14 cellular contexts compared by ENCODE assay signal in the genomic region with DNA sequence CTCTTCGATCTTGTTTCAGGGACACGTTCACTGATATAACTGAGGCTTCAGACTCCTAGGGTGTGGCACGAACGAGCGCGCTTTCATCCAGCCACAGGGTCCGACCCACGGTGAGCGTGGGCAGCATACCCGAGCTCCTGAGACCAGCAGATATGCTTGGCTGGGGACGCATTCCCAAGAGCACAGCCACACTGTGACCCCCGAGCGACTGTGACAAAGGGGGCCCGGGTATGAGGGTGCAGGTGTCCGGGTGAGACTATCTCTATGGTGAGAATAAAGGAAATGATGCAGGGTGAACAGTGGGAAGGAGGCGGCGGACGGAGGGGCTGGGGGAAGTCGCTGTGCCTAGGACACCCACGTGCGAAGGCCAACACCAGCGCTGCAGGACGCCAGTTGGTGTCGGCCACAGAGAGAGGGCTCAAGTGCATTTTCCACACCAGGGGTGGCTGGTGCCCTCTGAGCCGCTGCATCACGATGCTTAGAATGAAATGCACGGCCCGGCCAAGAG. TPM values are rescaled to one million over a fixed set of nuclear protein-coding genes. Genes with fewer than 3 reads are reported as not detected.
A peak's percentile ranks its signal among the peaks of the same experiment; 100 is the strongest.
DNase-seq lines count a peak whose midpoint lies in the region; ATAC-seq and TF ChIP-seq lines count a peak whose summit lies in the region.
"Had no signal": no experiment of that assay in that cellular context is flagged by ENCODE, and none has a peak within 500 bp of the region (broad histone marks: within the 10 kb centered on the region; RNA-seq: fewer than 3 reads in every experiment).

No MANE protein-coding gene starts in this region.

- no peaks in the 10 kb centered on the region for H3K27me3 Mint-ChIP-seq in CD8-positive, alpha-beta T cell (ENCODE audit: low read depth)
- H3K27me3 Mint-ChIP-seq in activated naive CD8-positive, alpha-beta T cell treated with anti-CD3 and anti-CD28 coated beads for 36 hours = peaks cover 3% of the 10 kb centered on the region

- no peaks in the 10 kb centered on the region for H3K79me1 ChIP-seq in mesendoderm (ENCODE audit: low read length)

- no peaks in the 10 kb centered on the region for H3K9me3 ChIP-seq in CD8-positive, alpha-beta T cell (ENCODE audit: low read length)
- no peaks in the 10 kb centered on the region for H3K9me3 ChIP-seq in skeletal muscle tissue (ENCODE audit: control insufficient read depth in 3 of 3, low read length in 3 of 3)
- H3K9me3 ChIP-seq: left lung had no signal

- intact Hi-C loops in CD8-positive, alpha-beta T cell (cut with DNase I, micrococcal nuclease) = no loop called here

- H2AK5ac ChIP-seq in mesendoderm (ENCODE audit: low read length) = no peak overlapping the region

- H2BK15ac ChIP-seq in mesendoderm (replicated peaks; ENCODE audit: low read depth) = no peak overlapping the region

- POLR2A ChIA-PET in CD8-positive, alpha-beta T cell (lab: Charles Lee) = no interaction called here

- H3K9me3 Mint-ChIP-seq in CD8-positive, alpha-beta T cell = no peaks in the 10 kb centered on the region
- no peaks in the 10 kb centered on the region for H3K9me3 Mint-ChIP-seq in activated naive CD8-positive, alpha-beta T cell treated with anti-CD3 and anti-CD28 coated beads for 36 hours

- H4K5ac ChIP-seq in mesendoderm (ENCODE audit: low read length) = no peak overlapping the region

- H3K4me1 Mint-ChIP-seq in CD8-positive, alpha-beta T cell (ENCODE audit: low read depth) = peaks cover 61% of the 10 kb centered on the region
- H3K4me1 Mint-ChIP-seq in activated naive CD8-positive, alpha-beta T cell treated with anti-CD3 and anti-CD28 coated beads for 36 hours = peaks cover 54% of the 10 kb centered on the region

- H3K36me3 ChIP-seq in CD8-positive, alpha-beta T cell (ENCODE audit: insufficient read depth, low read length) = no peaks in the 10 kb centered on the region
- no peaks in the 10 kb centered on the region for H3K36me3 ChIP-seq in mesendoderm (ENCODE audit: control insufficient read depth, insufficient read depth, low read length)
- H3K36me3 ChIP-seq in skeletal muscle tissue (ENCODE audit: control insufficient read depth in 3 of 3, insufficient read depth in 3 of 3, low read length in 3 of 3) = no peaks in the 10 kb centered on the region

- H3K23ac ChIP-seq in mesendoderm (ENCODE audit: low read length) = no peak overlapping the region

- no peak overlapping the region for H3K56ac ChIP-seq in mesendoderm (ENCODE audit: low read length)

- H3K36me3 Mint-ChIP-seq in CD8-positive, alpha-beta T cell = no peaks in the 10 kb centered on the region
- no peaks in the 10 kb centered on the region for H3K36me3 Mint-ChIP-seq in activated naive CD8-positive, alpha-beta T cell treated with anti-CD3 and anti-CD28 coated beads for 36 hours

- H3K4me2 ChIP-seq in mesendoderm (ENCODE audit: low read length) = no peak overlapping the region
- H3K4me2 ChIP-seq: KMS-11 had no signal

- no peak overlapping the region for H3K18ac ChIP-seq in mesendoderm (ENCODE audit: low read length)

- H3K4me3 Mint-ChIP-seq in CD8-positive, alpha-beta T cell = peak overlapping the region; percentile 12
- peak overlapping the region; percentile 40 for H3K4me3 Mint-ChIP-seq in activated naive CD8-positive, alpha-beta T cell treated with anti-CD3 and anti-CD28 coated beads for 36 hours

- no peak overlapping the region for H2BK5ac ChIP-seq in mesendoderm (ENCODE audit: low read length)

- H3K4ac ChIP-seq in mesendoderm (ENCODE audit: low read depth, low read length) = peak overlapping the region; percentile 38

- no CpG with 5 or more reads among the region's 28 CpGs for WGBS in mesendoderm (ENCODE audit: extremely low coverage, insufficient coverage, low lambda C conversion rate)

- H3K4me3 ChIP-seq in CD8-positive, alpha-beta T cell (ENCODE audit: low read depth, low read length) = no peak overlapping the region
- no peak overlapping the region for H3K4me3 ChIP-seq in mesendoderm (ENCODE audit: low read length)
- peak overlapping the region in 1 of 3 donors; percentile 22 for H3K4me3 ChIP-seq in skeletal muscle tissue (ENCODE audit: low read length in 3 of 3)
- H3K4me3 ChIP-seq: left lung had no signal

- CTCF ChIA-PET in CD8-positive, alpha-beta T cell (lab: Charles Lee) = no interaction called here

- peaks cover 53% of the 10 kb centered on the region for H3K4me1 ChIP-seq in CD8-positive, alpha-beta T cell (ENCODE audit: insufficient read depth, low read length)
- H3K4me1 ChIP-seq in mesendoderm (ENCODE audit: control insufficient read depth, low read depth, low read length) = peaks cover 9% of the 10 kb centered on the region
- H3K4me1 ChIP-seq in skeletal muscle tissue (ENCODE audit: control insufficient read depth in 3 of 3, insufficient read depth in 3 of 3, low read length in 3 of 3) = peaks cover 34 to 58% (median 35%) of the 10 kb centered on the region in 3 donors

- H3K27ac Mint-ChIP-seq in CD8-positive, alpha-beta T cell = peak overlapping the region; percentile 88
- H3K27ac Mint-ChIP-seq in activated naive CD8-positive, alpha-beta T cell treated with anti-CD3 and anti-CD28 coated beads for 36 hours = peak overlapping the region; percentile 67

- no peaks in the 10 kb centered on the region for H3K79me2 ChIP-seq in mesendoderm (ENCODE audit: control insufficient read depth, insufficient read depth, low read length)

- no peak overlapping the region for H3K9ac ChIP-seq in mesendoderm (ENCODE audit: low read length)
- peak overlapping the region in 2 of 3 donors; percentile 20 to 75 for H3K9ac ChIP-seq in skeletal muscle tissue (ENCODE audit: low read depth in 1 of 3, low read length in 3 of 3)
- H3K9ac ChIP-seq: KMS-11 had no signal

- DNase-seq in CD8-positive, alpha-beta T cell = no peak
- no peak for DNase-seq in activated naive CD8-positive, alpha-beta T cell treated with anti-CD3 and anti-CD28 coated beads for 36 hours
- no peak for DNase-seq in mesendoderm
- no peak for DNase-seq in COLO668 (lab: John Stamatoyannopoulos, UW; ENCODE audit: unreplicated experiment)
- no peak for DNase-seq in activated effector memory CD4-positive, alpha-beta T cell treated with anti-CD3 and anti-CD28 coated beads, Interleukin-2, amount 50 U/mL, for 16 hours
- DNase-seq: activated effector memory CD4-positive, alpha-beta T cell treated with Interleukin-2 at 50 U/mL for 16 hours; effector CD8-positive, alpha-beta T cell; NCI-H1105 treated with DMSO at 0.1 percent for 48 hours had no signal

- no peak overlapping the region for H4K8ac ChIP-seq in mesendoderm (ENCODE audit: low read depth, low read length)

- no peak overlapping the region for H3K27ac ChIP-seq in CD8-positive, alpha-beta T cell (ENCODE audit: low read depth, low read length)
- no peak overlapping the region for H3K27ac ChIP-seq in mesendoderm (ENCODE audit: low read depth, low read length)
- no peak overlapping the region for H3K27ac ChIP-seq in skeletal muscle tissue (ENCODE audit: low read depth, low read length)
- H3K27ac ChIP-seq: KMS-11 had no signal

- no peaks in the 10 kb centered on the region for H3K27me3 ChIP-seq in CD8-positive, alpha-beta T cell (ENCODE audit: insufficient read depth, low read length)
- H3K27me3 ChIP-seq in mesendoderm (ENCODE audit: insufficient read depth, low read length, poor library complexity) (no peaks in the 10 kb centered on the region), skeletal muscle tissue (ENCODE audit: control insufficient read depth in 3 of 3, insufficient read depth in 3 of 3, low read length in 3 of 3) (peaks cover 4 to 19% (median 11%) of the 10 kb centered on the region in 3 donors)

- TF ChIP-seq CTCF in CD8-positive, alpha-beta T cell (IDR thresholded peaks at IDR 0.05) = no peak

- no peak overlapping the region for H2BK120ac ChIP-seq in mesendoderm (ENCODE audit: low read depth, low read length)

- no peak for ATAC-seq in CD8-positive, alpha-beta T cell
- ATAC-seq in GM21717 (IDR thresholded peaks at IDR 0.05; ENCODE audit: unreplicated experiment) = no peak
- ATAC-seq in HG02870 (IDR thresholded peaks at IDR 0.05; ENCODE audit: unreplicated experiment) = no peak
- ATAC-seq: left lung, Panc1 had no signal

RNA-seq across cellular contexts. Expression of gene RPH3AL, which starts 17.6 kb away (rescaled TPM):
- total RNA-seq in CD8-positive, alpha-beta T cell = 1 to 10 TPM in 1 of 2 experiments, under 1 TPM in 1; 0.78 to 1.2 TPM
- total RNA-seq in activated naive CD8-positive, alpha-beta T cell treated with anti-CD3 and anti-CD28 coated beads for 36 hours = 1 to 10 TPM in 1 of 2 experiments, under 1 TPM in 1; 0.64 to 1.2 TPM
- polyA plus RNA-seq in mesendoderm (2013, experiment 1 of 2) = 4.5 TPM
- 4.8 TPM for polyA plus RNA-seq in mesendoderm (2013, experiment 2 of 2)
- total RNA-seq in skeletal muscle tissue = 1.6 TPM
